Comparison of ENCODE assay signal across 2 cellular contexts in the genomic region with DNA sequence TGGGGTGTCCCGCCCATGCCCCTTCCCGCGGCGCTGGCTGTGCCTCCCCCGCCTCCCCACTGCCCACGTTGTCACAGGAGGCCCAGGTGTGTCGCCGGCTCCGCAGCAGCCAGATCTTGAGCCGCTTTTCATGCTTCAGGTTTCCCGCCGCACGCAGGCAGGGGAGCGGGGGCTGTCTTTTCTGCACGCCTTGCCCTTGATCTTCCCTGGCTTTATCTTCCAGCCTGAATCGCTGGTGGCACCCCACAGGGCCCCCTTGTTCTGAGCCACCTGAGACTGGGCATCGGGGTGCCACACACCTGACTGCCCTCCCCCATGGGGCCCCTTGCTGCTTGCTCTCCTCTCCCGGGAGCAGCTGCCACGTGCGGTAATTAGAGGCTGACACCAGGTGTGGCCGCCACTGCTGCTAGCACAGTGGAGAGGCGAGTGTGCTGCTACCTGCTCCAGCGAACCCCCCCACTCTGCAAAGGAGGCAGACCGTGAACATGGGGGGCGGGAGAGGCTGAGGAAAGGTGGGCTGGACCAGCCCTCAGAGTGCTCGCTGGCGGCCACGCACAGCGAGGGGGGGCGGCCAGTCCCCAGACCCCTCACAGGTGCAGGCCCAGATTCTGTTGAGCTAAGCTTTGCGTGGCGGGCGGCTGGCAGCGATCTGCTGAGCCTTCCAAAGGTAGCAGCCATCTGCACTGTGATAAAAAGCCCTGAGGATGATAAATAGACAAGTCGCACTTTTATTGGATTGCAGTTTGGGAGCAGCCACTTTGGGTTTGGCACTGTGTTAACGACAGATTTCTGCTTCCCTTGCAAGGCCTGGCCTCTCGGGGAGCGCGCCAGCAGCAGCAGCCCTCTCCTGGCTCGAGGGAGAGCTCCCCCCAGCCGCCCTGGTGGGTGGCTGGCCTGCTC.
TF ChIP-seq lines count a peak whose summit lies in the region.

No MANE protein-coding gene starts in this region.

TF ChIP-seq in HCT116, 20 proteins besides CTCF, POLR2A, EP300 and RAD21 (continued from another document):
- TF ChIP-seq CBX3 (IDR thresholded peaks at IDR 0.05; ENCODE audit: low read depth): no peak
- TF ChIP-seq JUND (IDR thresholded peaks at IDR 0.05): no peak

TF ChIP-seq in WTC11, 78 proteins besides CTCF, POLR2A, EP300 and RAD21 (continued from another document and continues in another):
- 0 out of 2 replicates have a peak, but pooled peaks have one; percentile 12 for TF ChIP-seq USF2 (CRISPR knock-in tag; IDR thresholded peaks at IDR 0.05)
- TF ChIP-seq, protein P1, sequence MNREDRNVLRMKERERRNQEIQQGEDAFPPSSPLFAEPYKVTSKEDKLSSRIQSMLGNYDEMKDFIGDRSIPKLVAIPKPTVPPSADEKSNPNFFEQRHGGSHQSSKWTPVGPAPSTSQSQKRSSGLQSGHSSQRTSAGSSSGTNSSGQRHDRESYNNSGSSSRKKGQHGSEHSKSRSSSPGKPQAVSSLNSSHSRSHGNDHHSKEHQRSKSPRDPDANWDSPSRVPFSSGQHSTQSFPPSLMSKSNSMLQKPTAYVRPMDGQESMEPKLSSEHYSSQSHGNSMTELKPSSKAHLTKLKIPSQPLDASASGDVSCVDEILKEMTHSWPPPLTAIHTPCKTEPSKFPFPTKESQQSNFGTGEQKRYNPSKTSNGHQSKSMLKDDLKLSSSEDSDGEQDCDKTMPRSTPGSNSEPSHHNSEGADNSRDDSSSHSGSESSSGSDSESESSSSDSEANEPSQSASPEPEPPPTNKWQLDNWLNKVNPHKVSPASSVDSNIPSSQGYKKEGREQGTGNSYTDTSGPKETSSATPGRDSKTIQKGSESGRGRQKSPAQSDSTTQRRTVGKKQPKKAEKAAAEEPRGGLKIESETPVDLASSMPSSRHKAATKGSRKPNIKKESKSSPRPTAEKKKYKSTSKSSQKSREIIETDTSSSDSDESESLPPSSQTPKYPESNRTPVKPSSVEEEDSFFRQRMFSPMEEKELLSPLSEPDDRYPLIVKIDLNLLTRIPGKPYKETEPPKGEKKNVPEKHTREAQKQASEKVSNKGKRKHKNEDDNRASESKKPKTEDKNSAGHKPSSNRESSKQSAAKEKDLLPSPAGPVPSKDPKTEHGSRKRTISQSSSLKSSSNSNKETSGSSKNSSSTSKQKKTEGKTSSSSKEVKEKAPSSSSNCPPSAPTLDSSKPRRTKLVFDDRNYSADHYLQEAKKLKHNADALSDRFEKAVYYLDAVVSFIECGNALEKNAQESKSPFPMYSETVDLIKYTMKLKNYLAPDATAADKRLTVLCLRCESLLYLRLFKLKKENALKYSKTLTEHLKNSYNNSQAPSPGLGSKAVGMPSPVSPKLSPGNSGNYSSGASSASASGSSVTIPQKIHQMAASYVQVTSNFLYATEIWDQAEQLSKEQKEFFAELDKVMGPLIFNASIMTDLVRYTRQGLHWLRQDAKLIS (CRISPR knock-in tag; IDR thresholded peaks at IDR 0.05; ENCODE audit: borderline replicate concordance): no peak
- no peak for TF ChIP-seq CBFB (CRISPR knock-in tag; IDR thresholded peaks at IDR 0.05; ENCODE audit: low read depth)
- TF ChIP-seq, protein P2, sequence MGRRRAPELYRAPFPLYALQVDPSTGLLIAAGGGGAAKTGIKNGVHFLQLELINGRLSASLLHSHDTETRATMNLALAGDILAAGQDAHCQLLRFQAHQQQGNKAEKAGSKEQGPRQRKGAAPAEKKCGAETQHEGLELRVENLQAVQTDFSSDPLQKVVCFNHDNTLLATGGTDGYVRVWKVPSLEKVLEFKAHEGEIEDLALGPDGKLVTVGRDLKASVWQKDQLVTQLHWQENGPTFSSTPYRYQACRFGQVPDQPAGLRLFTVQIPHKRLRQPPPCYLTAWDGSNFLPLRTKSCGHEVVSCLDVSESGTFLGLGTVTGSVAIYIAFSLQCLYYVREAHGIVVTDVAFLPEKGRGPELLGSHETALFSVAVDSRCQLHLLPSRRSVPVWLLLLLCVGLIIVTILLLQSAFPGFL (CRISPR knock-in tag; IDR thresholded peaks at IDR 0.05; ENCODE audit: borderline replicate concordance): no peak
- no peak for TF ChIP-seq CDX4 (CRISPR knock-in tag; IDR thresholded peaks at IDR 0.05; ENCODE audit: borderline replicate concordance)
- TF ChIP-seq ATF2 (CRISPR knock-in tag; IDR thresholded peaks at IDR 0.05; ENCODE audit: borderline replicate concordance, low read depth): no peak
- TF ChIP-seq PRRX2 (CRISPR knock-in tag; IDR thresholded peaks at IDR 0.05): no peak
- no peak for TF ChIP-seq ELF4 (CRISPR knock-in tag; IDR thresholded peaks at IDR 0.05; ENCODE audit: low read depth)
- no peak for TF ChIP-seq JUN (CRISPR knock-in tag; IDR thresholded peaks at IDR 0.05)
- TF ChIP-seq ARID4B (CRISPR knock-in tag; IDR thresholded peaks at IDR 0.05; ENCODE audit: borderline replicate concordance): no peak
- no peak for TF ChIP-seq STAT6 (CRISPR knock-in tag; conservative IDR thresholded peaks at IDR 0.05; ENCODE audit: low read depth)
- TF ChIP-seq, protein P3, sequence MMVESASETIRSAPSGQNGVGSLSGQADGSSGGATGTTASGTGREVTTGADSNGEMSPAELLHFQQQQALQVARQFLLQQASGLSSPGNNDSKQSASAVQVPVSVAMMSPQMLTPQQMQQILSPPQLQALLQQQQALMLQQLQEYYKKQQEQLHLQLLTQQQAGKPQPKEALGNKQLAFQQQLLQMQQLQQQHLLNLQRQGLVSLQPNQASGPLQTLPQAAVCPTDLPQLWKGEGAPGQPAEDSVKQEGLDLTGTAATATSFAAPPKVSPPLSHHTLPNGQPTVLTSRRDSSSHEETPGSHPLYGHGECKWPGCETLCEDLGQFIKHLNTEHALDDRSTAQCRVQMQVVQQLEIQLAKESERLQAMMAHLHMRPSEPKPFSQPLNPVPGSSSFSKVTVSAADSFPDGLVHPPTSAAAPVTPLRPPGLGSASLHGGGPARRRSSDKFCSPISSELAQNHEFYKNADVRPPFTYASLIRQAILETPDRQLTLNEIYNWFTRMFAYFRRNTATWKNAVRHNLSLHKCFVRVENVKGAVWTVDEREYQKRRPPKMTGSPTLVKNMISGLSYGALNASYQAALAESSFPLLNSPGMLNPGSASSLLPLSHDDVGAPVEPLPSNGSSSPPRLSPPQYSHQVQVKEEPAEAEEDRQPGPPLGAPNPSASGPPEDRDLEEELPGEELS (CRISPR knock-in tag; IDR thresholded peaks at IDR 0.05): no peak
- TF ChIP-seq GTF2I (CRISPR knock-in tag; conservative IDR thresholded peaks at IDR 0.05): no peak
- TF ChIP-seq RELA (CRISPR knock-in tag; IDR thresholded peaks at IDR 0.05; ENCODE audit: borderline replicate concordance): no peak
- TF ChIP-seq ZNF425 (CRISPR knock-in tag; conservative IDR thresholded peaks at IDR 0.05): no peak
- TF ChIP-seq, protein P4, sequence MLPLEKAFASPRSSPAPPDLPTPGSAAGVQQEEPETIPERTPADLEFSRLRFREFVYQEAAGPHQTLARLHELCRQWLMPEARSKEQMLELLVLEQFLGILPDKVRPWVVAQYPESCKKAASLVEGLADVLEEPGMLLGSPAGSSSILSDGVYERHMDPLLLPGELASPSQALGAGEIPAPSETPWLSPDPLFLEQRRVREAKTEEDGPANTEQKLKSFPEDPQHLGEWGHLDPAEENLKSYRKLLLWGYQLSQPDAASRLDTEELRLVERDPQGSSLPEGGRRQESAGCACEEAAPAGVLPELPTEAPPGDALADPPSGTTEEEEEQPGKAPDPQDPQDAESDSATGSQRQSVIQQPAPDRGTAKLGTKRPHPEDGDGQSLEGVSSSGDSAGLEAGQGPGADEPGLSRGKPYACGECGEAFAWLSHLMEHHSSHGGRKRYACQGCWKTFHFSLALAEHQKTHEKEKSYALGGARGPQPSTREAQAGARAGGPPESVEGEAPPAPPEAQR (CRISPR knock-in tag; IDR thresholded peaks at IDR 0.05): no peak
- TF ChIP-seq ATF1 (CRISPR knock-in tag; IDR thresholded peaks at IDR 0.05): no peak
- no peak for TF ChIP-seq TCF7 (CRISPR knock-in tag; IDR thresholded peaks at IDR 0.05; ENCODE audit: low read depth)
- no peak for TF ChIP-seq GABPB1 (CRISPR knock-in tag; IDR thresholded peaks at IDR 0.05)
